Comparison of ENCODE assay signal across 10 cellular contexts in genomic region chr16:50371936-50372595, GRCh38. TPM values are rescaled to one million over a fixed set of nuclear protein-coding genes. Genes with fewer than 3 reads are reported as not detected.
DNase-seq lines count a peak whose midpoint lies in the region; ATAC-seq and TF ChIP-seq lines count a peak whose summit lies in the region.
"Had no signal": no experiment of that assay in that cellular context is flagged by ENCODE, and none has a peak within 500 bp of the region (broad histone marks: within the 10 kb centered on the region; RNA-seq: fewer than 3 reads in every experiment).

No MANE protein-coding gene starts in this region.

- H3K4me3 ChIP-seq in ascending aorta, result no peak overlapping the region
- H3K4me3 ChIP-seq in gastrocnemius medialis, result no peak overlapping the region

- in situ Hi-C loops in gastrocnemius medialis (cut with MboI; ENCODE audit: low sequenced_read_pairs in 4 of 4), result loop anchor here in 3 of 4 donors (10.0 to 25.0 kb wide), 5 partner anchors 160 to 440 kb away; partner anchors contain the start of gene CNEP1R1 (in 1 of the 3)

- H3K27me3 ChIP-seq in ascending aorta, result no peaks in the 10 kb centered on the region
- no peaks in the 10 kb centered on the region for H3K27me3 ChIP-seq in gastrocnemius medialis

- DNase-seq in NCI-H146 (lab: John Stamatoyannopoulos, UW) (peak; percentile 14), NCI-H146 treated with DMSO at 0.1 percent for 48 hours (lab: John Stamatoyannopoulos, UW; ENCODE audit: unreplicated experiment) (no peak), ascending aorta (ENCODE audit: low spot score in 2 of 2) (no peak), hippocampal formation (lab: John Stamatoyannopoulos, UW) (peak; percentile 62 to 63), gastrocnemius medialis (no peak), LoVo (ENCODE audit: low spot score) (no peak), HPDE6-E6E7 (ENCODE audit: extremely low spot score) (no peak)

- no peak for TF ChIP-seq POLR2A in gastrocnemius medialis (IDR thresholded peaks at IDR 0.05)

- H3K4me1 ChIP-seq in ascending aorta (peaks cover 5 to 26% of the 10 kb centered on the region in 2 donors), gastrocnemius medialis (peaks cover 7 to 25% of the 10 kb centered on the region in 2 donors)

- intact Hi-C loops in ascending aorta (cut with DNase I) (loop anchor here (1.0 to 10.0 kb wide), 5 partner anchors 127 to 433 kb away; partner anchors contain the start of gene CYLD), gastrocnemius medialis (cut with DNase I; ENCODE audit: low total_unique reads) (loop anchor here (5.0 kb wide), 1 partner anchor 295 kb away; no protein-coding TSS in a partner anchor)

- no peaks in the 10 kb centered on the region for H3K9me3 ChIP-seq in ascending aorta
- H3K9me3 ChIP-seq in gastrocnemius medialis, result no peaks in the 10 kb centered on the region

- H3K27ac ChIP-seq in ascending aorta (peak overlapping the region; percentile 79), gastrocnemius medialis (peak overlapping the region in 3 of 4 donors; percentile 47 to 62 (median 56))
- H3K27ac ChIP-seq: KMS-11, VCaP had no signal

- peak; percentile 17 to 60 (median 30) for TF ChIP-seq CTCF in ascending aorta (IDR thresholded peaks at IDR 0.05)
- TF ChIP-seq CTCF in gastrocnemius medialis (IDR thresholded peaks at IDR 0.05 in 4 of 5, conservative IDR thresholded peaks at IDR 0.05 in 1 of 5), result no peak

- ATAC-seq in gastrocnemius medialis (no peak), GM21825 (IDR thresholded peaks at IDR 0.05; ENCODE audit: unreplicated experiment) (no peak)

- H3K36me3 ChIP-seq in ascending aorta (no peaks in the 10 kb centered on the region), gastrocnemius medialis (no peaks in the 10 kb centered on the region)

RNA-seq across cellular contexts. Expression of gene BRD7, which starts 3.3 kb away (rescaled TPM):
- total RNA-seq in ascending aorta (17.7 TPM), gastrocnemius medialis (10 to 100 TPM; 38.3 to 55.9 (median 48.8) TPM)

Comparison
In these comparisons a context has a peak if more than half of its experiments do, and no peak if none do; other contexts are left out.
1. DNase-seq: peak in NCI-H146 (single experiment) and hippocampal formation (2 of 2); none in NCI-H146 treated with DMSO at 0.1 percent for 48 hours (single experiment), ascending aorta (0 of 2), gastrocnemius medialis (0 of 2), LoVo (single experiment) and HPDE6-E6E7 (single experiment).
2. CTCF ChIP-seq: peak in ascending aorta (3 of 3); none in gastrocnemius medialis (0 of 5).